Comparison of ENCODE assay signal across 17 cellular contexts in the genomic region with DNA sequence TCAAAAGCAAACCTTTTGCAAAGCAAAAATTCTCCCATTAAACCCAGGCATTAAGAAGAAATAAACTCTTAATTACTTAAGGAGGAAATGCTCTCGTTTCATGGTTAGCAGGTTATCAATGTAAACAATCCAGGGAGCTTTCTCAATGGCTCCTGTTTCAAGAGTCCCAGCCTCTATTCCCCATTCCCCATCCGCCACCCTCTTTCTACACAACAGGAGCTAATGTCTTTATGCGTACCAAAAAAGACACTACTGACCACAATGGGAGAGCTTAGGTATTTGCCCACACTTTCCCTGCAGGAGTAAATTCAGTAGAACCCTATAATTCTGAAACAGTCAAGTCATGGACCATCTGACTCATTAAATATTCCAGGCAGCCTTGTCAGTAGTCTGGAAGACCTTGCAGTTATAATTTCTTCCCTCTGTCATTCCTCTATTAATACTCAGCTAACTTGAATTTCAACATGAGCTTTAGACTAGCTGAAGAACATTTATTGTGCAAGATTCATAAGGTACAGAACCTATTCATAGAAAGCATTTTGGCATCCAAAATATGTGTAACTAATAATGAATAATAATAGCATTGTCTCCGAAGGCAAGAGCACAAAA. TPM values are rescaled to one million over a fixed set of nuclear protein-coding genes. Genes with fewer than 3 reads are reported as not detected.
DNase-seq lines count a peak whose midpoint lies in the region; ATAC-seq, FAIRE-seq and TF ChIP-seq lines count a peak whose summit lies in the region.
"Had no signal": no experiment of that assay in that cellular context is flagged by ENCODE, and none has a peak within 500 bp of the region (broad histone marks: within the 10 kb centered on the region; RNA-seq: fewer than 3 reads in every experiment).

No MANE protein-coding gene starts in this region.

- POLR2A ChIA-PET in MCF 10A (lab: Yijun Ruan, JAX), result interaction anchor here (0.6 to 1.7 kb wide), 6 partner anchors 7 to 665 kb away, joined by 3 to 6 read pairs (median 3); no protein-coding TSS in a partner anchor

- H3K36me3 ChIP-seq in breast epithelium, result no peaks in the 10 kb centered on the region
- no peaks in the 10 kb centered on the region for H3K36me3 ChIP-seq in mammary epithelial cell (ENCODE audit: insufficient read depth, low read length)
- H3K36me3 ChIP-seq: prostate gland, suprapubic skin had no signal

- H3K9me3 ChIP-seq in breast epithelium, result no peaks in the 10 kb centered on the region
- no peaks in the 10 kb centered on the region for H3K9me3 ChIP-seq in mammary epithelial cell (replicated peaks; ENCODE audit: insufficient read depth, low read length)
- H3K9me3 ChIP-seq: prostate gland, suprapubic skin had no signal

- H3K4me1 ChIP-seq in breast epithelium (no peaks in the 10 kb centered on the region), mammary epithelial cell (ENCODE audit: insufficient read depth, low read length) (peaks cover 48% of the 10 kb centered on the region)
- H3K4me1 ChIP-seq: prostate gland had no signal

- no peaks in the 10 kb centered on the region for H3K27me3 ChIP-seq in breast epithelium
- H3K27me3 ChIP-seq in mammary epithelial cell (ENCODE audit: insufficient read depth, low read length), result no peaks in the 10 kb centered on the region
- H3K27me3 ChIP-seq: suprapubic skin had no signal

- dilution Hi-C loops in mammary epithelial cell (cut with HindIII; ENCODE audit: low sequenced_read_pairs), result no loop called here

- H3K27ac Mint-ChIP-seq in MCF 10A (ENCODE audit: low read depth, unreplicated experiment), result peak overlapping the region; percentile 25
- H3K27ac Mint-ChIP-seq in activated naive CD8-positive, alpha-beta T cell treated with anti-CD3 and anti-CD28 coated beads for 36 hours, result no peak overlapping the region
- H3K27ac Mint-ChIP-seq: activated CD4-positive, alpha-beta T cell treated with anti-CD3 and anti-CD28 coated beads, Interleukin-2, amount 10 ng/mL, durations not matched to agents 24 days and 14 days had no signal

- H3K4me3 Mint-ChIP-seq in MCF 10A (ENCODE audit: unreplicated experiment), result no peak overlapping the region
- H3K4me3 Mint-ChIP-seq in activated naive CD8-positive, alpha-beta T cell treated with anti-CD3 and anti-CD28 coated beads for 36 hours, result no peak overlapping the region
- H3K4me3 Mint-ChIP-seq: activated CD4-positive, alpha-beta T cell treated with anti-CD3 and anti-CD28 coated beads, Interleukin-2, amount 10 ng/mL, durations not matched to agents 24 days and 14 days had no signal

- CTCF ChIA-PET in MCF 10A (lab: Yijun Ruan, JAX), result interaction anchor here (0.7 to 1.3 kb wide), 4 partner anchors 45 to 491 kb away, joined by 3 to 5 read pairs (median 4); no protein-coding TSS in a partner anchor
- CTCF ChIA-PET in mammary epithelial cell (lab: Charles Lee; ENCODE audit: low non-redundant PET), result interaction anchor here (0.6 kb wide), 1 partner anchor 45 kb away, joined by 4 read pairs; no protein-coding TSS in a partner anchor

- H3K4me3 ChIP-seq in breast epithelium (no peak overlapping the region), mammary epithelial cell (replicated peaks in 1 of 3; ENCODE audit: insufficient read depth in 1 of 3, low read depth in 2 of 3, low read length in 3 of 3) (no peak overlapping the region)
- H3K4me3 ChIP-seq: prostate gland, suprapubic skin had no signal

- H3K4me1 Mint-ChIP-seq in MCF 10A (ENCODE audit: insufficient read depth, unreplicated experiment), result peaks cover 24% of the 10 kb centered on the region
- no peaks in the 10 kb centered on the region for H3K4me1 Mint-ChIP-seq in activated naive CD8-positive, alpha-beta T cell treated with anti-CD3 and anti-CD28 coated beads for 36 hours
- H3K4me1 Mint-ChIP-seq: activated CD4-positive, alpha-beta T cell treated with anti-CD3 and anti-CD28 coated beads, Interleukin-2, amount 10 ng/mL, durations not matched to agents 24 days and 14 days had no signal

- 20% methylated on average over 4 of the region's 4 CpGs for WGBS in mammary epithelial cell (ENCODE audit: low coverage, missing lambda C conversion rate)

- H3K27ac ChIP-seq in breast epithelium (no peak overlapping the region), mammary epithelial cell (ENCODE audit: insufficient read depth, low read depth, low read length) (peak overlapping the region; percentile 88)
- H3K27ac ChIP-seq: 22Rv1, prostate gland, suprapubic skin had no signal

- ATAC-seq in left ventricle myocardium superior (peak; percentile 68), HG02981 (IDR thresholded peaks at IDR 0.05; ENCODE audit: unreplicated experiment) (no peak)

- H3K79me2 ChIP-seq in mammary epithelial cell (ENCODE audit: insufficient read depth, low read length), result peaks cover 10% of the 10 kb centered on the region

- H2AFZ ChIP-seq in mammary epithelial cell (ENCODE audit: low read depth, low read length), result peak overlapping the region; percentile 49

- no peak for TF ChIP-seq POLR2A in breast epithelium (IDR thresholded peaks at IDR 0.05)

- no peak for FAIRE-seq in GM19239 (lab: Jason Lieb, UNC)

- H3K9me3 Mint-ChIP-seq in MCF 10A (ENCODE audit: unreplicated experiment), result no peaks in the 10 kb centered on the region
- no peaks in the 10 kb centered on the region for H3K9me3 Mint-ChIP-seq in activated naive CD8-positive, alpha-beta T cell treated with anti-CD3 and anti-CD28 coated beads for 36 hours
- H3K9me3 Mint-ChIP-seq: activated CD4-positive, alpha-beta T cell treated with anti-CD3 and anti-CD28 coated beads, Interleukin-2, amount 10 ng/mL, durations not matched to agents 24 days and 14 days had no signal

- peak overlapping the region; percentile 31 for H3K9ac ChIP-seq in mammary epithelial cell (ENCODE audit: insufficient read depth, low read length)

- DNase-seq in MCF 10A (ENCODE audit: unreplicated experiment), result peak; percentile 62
- no peak for DNase-seq in breast epithelium (ENCODE audit: low spot score in 2 of 2)
- DNase-seq in mammary epithelial cell, result peak; percentile 88
- no peak for DNase-seq in left ventricle myocardium superior
- DNase-seq in GM19239 (ENCODE audit: insufficient read length, low spot score), result no peak
- DNase-seq in NOMO-1 treated with dmso at 0.1 percent for 144 hours (lab: John Stamatoyannopoulos, UW; ENCODE audit: unreplicated experiment), result no peak
- no peak for DNase-seq in activated naive CD8-positive, alpha-beta T cell treated with anti-CD3 and anti-CD28 coated beads for 36 hours
- DNase-seq: activated CD4-positive, alpha-beta T cell treated with anti-CD3 and anti-CD28 coated beads, Interleukin-2, amount 10 ng/mL, durations not matched to agents 24 days and 14 days; cerebellar nuclear complex; DMS153; head of caudate nucleus; NCI-H2029 treated with DMSO at 0.1 percent for 48 hours had no signal

- in situ Hi-C loops in mammary epithelial cell (cut with MboI; ENCODE audit: low sequenced_read_pairs in 2 of 2), result no loop called here

- H4K20me1 ChIP-seq in mammary epithelial cell (ENCODE audit: insufficient read depth, low read length), result no peaks in the 10 kb centered on the region

- H3K36me3 Mint-ChIP-seq in MCF 10A (ENCODE audit: insufficient read depth, unreplicated experiment), result no peaks in the 10 kb centered on the region
- no peaks in the 10 kb centered on the region for H3K36me3 Mint-ChIP-seq in activated naive CD8-positive, alpha-beta T cell treated with anti-CD3 and anti-CD28 coated beads for 36 hours

- TF ChIP-seq CTCF in MCF 10A (IDR thresholded peaks at IDR 0.05; ENCODE audit: unreplicated experiment) (no peak), breast epithelium (IDR thresholded peaks at IDR 0.05) (no peak), mammary epithelial cell (conservative IDR thresholded peaks at IDR 0.05 in 1 of 2, IDR thresholded peaks at IDR 0.05 in 1 of 2; ENCODE audit: extremely low read depth in 1 of 2, insufficient read depth in 1 of 2, low read depth in 1 of 2, low read length in 2 of 2) (no peak)

- peak overlapping the region; percentile 67 for H3K4me2 ChIP-seq in mammary epithelial cell (ENCODE audit: insufficient read depth, low read depth, low read length)

- BruUV-seq in MCF 10A (replicated peaks; lab: Mats Ljungman, UMichigan) (no TSS peak), mammary epithelial cell (replicated peaks; lab: Mats Ljungman, UMichigan) (no TSS peak)

- intact Hi-C loops in MCF 10A (cut with micrococcal nuclease) (loop anchor here (5.0 kb wide), 1 partner anchor 34 kb away; no protein-coding TSS in a partner anchor), breast epithelium (cut with DNase I; ENCODE audit: low total_unique reads) (no loop called here), mammary epithelial cell (cut with micrococcal nuclease) (loop anchor here (1.0 to 5.0 kb wide), 3 partner anchors 32 to 47 kb away; no protein-coding TSS in a partner anchor), left ventricle myocardium superior (cut with micrococcal nuclease) (no loop called here)

- no peaks in the 10 kb centered on the region for H3K27me3 Mint-ChIP-seq in MCF 10A (ENCODE audit: insufficient read depth, unreplicated experiment)
- H3K27me3 Mint-ChIP-seq in activated naive CD8-positive, alpha-beta T cell treated with anti-CD3 and anti-CD28 coated beads for 36 hours, result no peaks in the 10 kb centered on the region
- H3K27me3 Mint-ChIP-seq: activated CD4-positive, alpha-beta T cell treated with anti-CD3 and anti-CD28 coated beads, Interleukin-2, amount 10 ng/mL, durations not matched to agents 24 days and 14 days had no signal

RNA-seq across cellular contexts. Expression of gene SLC8A1, which starts 48.6 kb away (rescaled TPM):
- total RNA-seq in MCF 10A (2022) (1.6 and 1.7 TPM in 2 replicates), breast epithelium (10 to 100 TPM in 2 of 3 donors, 1 to 10 TPM in 1; 8.2 to 14.2 (median 12.2) TPM), mammary epithelial cell (10 to 100 TPM; 20.9 to 27.5 TPM), left ventricle myocardium superior (1,122 TPM)
- 6.4 TPM for polyA plus RNA-seq in mammary epithelial cell
- 38.8 TPM for polyA minus RNA-seq in mammary epithelial cell
- under 1 TPM; 0.22 to 0.31 TPM for total RNA-seq in activated naive CD8-positive, alpha-beta T cell treated with anti-CD3 and anti-CD28 coated beads for 36 hours
- total RNA-seq: H4 had no signal

Comparison
In these comparisons a context has a peak if more than half of its experiments do, and no peak if none do; other contexts are left out.
1. DNase-seq: peak in MCF 10A (single experiment) and mammary epithelial cell (single experiment); none in breast epithelium (0 of 2), left ventricle myocardium superior (single experiment), GM19239 (single experiment), NOMO-1 treated with dmso at 0.1 percent for 144 hours (single experiment) and activated naive CD8-positive, alpha-beta T cell treated with anti-CD3 and anti-CD28 coated beads for 36 hours (single experiment).
2. intact Hi-C loops: an anchor here in MCF 10A (5.0 kb wide) and mammary epithelial cell (1.0 to 5.0 kb wide); none called in breast epithelium and left ventricle myocardium superior.
3. RNA of gene SLC8A1, which starts 48.6 kb away (total RNA-seq): 1,122 TPM in left ventricle myocardium superior (single experiment); 20.9 to 27.5 TPM in mammary epithelial cell, 8.2 to 14.2 TPM in breast epithelium, 1.6 to 1.7 TPM in MCF 10A and 0.22 to 0.31 TPM in activated naive CD8-positive, alpha-beta T cell treated with anti-CD3 and anti-CD28 coated beads for 36 hours; every median in the first group is over 10 times any median in the second.